In the genomic region with DNA sequence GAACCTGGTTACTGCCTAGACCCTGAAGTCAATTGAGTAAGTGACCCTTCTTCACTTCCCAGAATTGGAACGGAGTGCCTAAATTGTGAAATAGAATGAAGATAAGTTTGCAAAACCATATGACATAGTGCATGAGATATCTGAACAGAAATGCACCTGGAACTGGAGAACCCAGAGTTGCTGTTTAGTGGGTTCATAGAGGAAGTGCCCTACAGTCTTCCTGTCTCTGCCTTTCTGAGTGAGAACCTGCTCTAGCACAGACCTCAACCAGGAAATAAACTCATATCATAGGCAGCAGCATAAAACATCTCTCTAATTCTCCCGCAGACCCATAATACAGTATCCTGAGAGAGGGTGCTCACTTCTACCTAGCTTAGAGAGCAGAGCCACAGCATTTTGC, we compare ENCODE assay signal across 1 cellular context.
TF ChIP-seq lines count a peak whose summit lies in the region.

No MANE protein-coding gene starts in this region.

TF ChIP-seq in GM12878, 131 proteins besides CTCF, POLR2A, EP300 and RAD21 (continued from another document):
- TF ChIP-seq, protein P1, sequence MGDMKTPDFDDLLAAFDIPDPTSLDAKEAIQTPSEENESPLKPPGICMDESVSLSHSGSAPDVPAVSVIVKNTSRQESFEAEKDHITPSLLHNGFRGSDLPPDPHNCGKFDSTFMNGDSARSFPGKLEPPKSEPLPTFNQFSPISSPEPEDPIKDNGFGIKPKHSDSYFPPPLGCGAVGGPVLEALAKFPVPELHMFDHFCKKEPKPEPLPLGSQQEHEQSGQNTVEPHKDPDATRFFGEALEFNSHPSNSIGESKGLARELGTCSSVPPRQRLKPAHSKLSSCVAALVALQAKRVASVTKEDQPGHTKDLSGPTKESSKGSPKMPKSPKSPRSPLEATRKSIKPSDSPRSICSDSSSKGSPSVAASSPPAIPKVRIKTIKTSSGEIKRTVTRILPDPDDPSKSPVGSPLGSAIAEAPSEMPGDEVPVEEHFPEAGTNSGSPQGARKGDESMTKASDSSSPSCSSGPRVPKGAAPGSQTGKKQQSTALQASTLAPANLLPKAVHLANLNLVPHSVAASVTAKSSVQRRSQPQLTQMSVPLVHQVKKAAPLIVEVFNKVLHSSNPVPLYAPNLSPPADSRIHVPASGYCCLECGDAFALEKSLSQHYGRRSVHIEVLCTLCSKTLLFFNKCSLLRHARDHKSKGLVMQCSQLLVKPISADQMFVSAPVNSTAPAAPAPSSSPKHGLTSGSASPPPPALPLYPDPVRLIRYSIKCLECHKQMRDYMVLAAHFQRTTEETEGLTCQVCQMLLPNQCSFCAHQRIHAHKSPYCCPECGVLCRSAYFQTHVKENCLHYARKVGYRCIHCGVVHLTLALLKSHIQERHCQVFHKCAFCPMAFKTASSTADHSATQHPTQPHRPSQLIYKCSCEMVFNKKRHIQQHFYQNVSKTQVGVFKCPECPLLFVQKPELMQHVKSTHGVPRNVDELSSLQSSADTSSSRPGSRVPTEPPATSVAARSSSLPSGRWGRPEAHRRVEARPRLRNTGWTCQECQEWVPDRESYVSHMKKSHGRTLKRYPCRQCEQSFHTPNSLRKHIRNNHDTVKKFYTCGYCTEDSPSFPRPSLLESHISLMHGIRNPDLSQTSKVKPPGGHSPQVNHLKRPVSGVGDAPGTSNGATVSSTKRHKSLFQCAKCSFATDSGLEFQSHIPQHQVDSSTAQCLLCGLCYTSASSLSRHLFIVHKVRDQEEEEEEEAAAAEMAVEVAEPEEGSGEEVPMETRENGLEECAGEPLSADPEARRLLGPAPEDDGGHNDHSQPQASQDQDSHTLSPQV (IDR thresholded peaks at IDR 0.05) = no peak
- TF ChIP-seq IRF5 (IDR thresholded peaks at IDR 0.05; ENCODE audit: borderline replicate concordance) (no peak), STAT1 (conservative IDR thresholded peaks at IDR 0.05) (no peak), ZBED1 (IDR thresholded peaks at IDR 0.05; ENCODE audit: borderline replicate concordance) (no peak), CBFB (IDR thresholded peaks at IDR 0.05; ENCODE audit: low read depth) (no peak), ZNF687 (IDR thresholded peaks at IDR 0.05) (no peak), ZNF24 (IDR thresholded peaks at IDR 0.05) (no peak), RBBP5 (conservative IDR thresholded peaks at IDR 0.05) (no peak), NFYA (IDR thresholded peaks at IDR 0.05; ENCODE audit: borderline replicate concordance, low read depth, low read length) (no peak)
